5 cellular contexts compared by ENCODE assay signal in genomic region chr17:36242046-36242445, GRCh38. TPM values are rescaled to one million over a fixed set of nuclear protein-coding genes. Genes with fewer than 3 reads are reported as not detected.
"Had no signal": no experiment of that assay in that cellular context is flagged by ENCODE, and none has a peak within 500 bp of the region (broad histone marks: within the 10 kb centered on the region; RNA-seq: fewer than 3 reads in every experiment).

No MANE protein-coding gene starts in this region.

RNA-seq across cellular contexts. Expression of gene TBC1D3I, which starts 22.3 kb away (rescaled TPM):
- total RNA-seq: IMR-90, K562 had no signal

RNA-seq across cellular contexts. Expression of gene CCL4L2, which starts 31.2 kb away (rescaled TPM):
- total RNA-seq: HepG2, HT-29, HT1080, IMR-90 had no signal

RNA-seq across cellular contexts. Expression of gene CCL3L1, which starts 45.5 kb away (rescaled TPM):
- total RNA-seq: HepG2, HT-29, HT1080, IMR-90 had no signal
